Comparison of ENCODE assay signal across 8 cellular contexts in genomic region chr16:29806096-29806579, GRCh38. TPM values are rescaled to one million over a fixed set of nuclear protein-coding genes. Genes with fewer than 3 reads are reported as not detected.
A peak's percentile ranks its signal among the peaks of the same experiment; 100 is the strongest.
DNase-seq lines count a peak whose midpoint lies in the region; ATAC-seq and TF ChIP-seq lines count a peak whose summit lies in the region.

Gene MAZ (plus strand): TSS chr16:29806529. CDS start chr16:29806702, 173 bp downstream.

- peak within 1 kb of the TSS; percentile 72 for H3K4me3 ChIP-seq in MG63

- peaks cover 61% of the 10 kb centered on the region for H3K36me3 ChIP-seq in MG63

- ATAC-seq in activated CD8-positive, alpha-beta T cell treated with anti-CD3 and anti-CD28 coated beads for 36 hours, result peak; percentile 1
- peak; percentile 7 for ATAC-seq in esophagus mucosa
- peak; percentile 3 to 18 (median 8) for ATAC-seq in natural killer cell
- ATAC-seq in HG03025 (IDR thresholded peaks at IDR 0.05; ENCODE audit: low FRiP score, unreplicated experiment), result no peak
- no peak for ATAC-seq in HG03442 (IDR thresholded peaks at IDR 0.05; ENCODE audit: unreplicated experiment)

- H3K4me3 Mint-ChIP-seq in activated CD8-positive, alpha-beta T cell treated with anti-CD3 and anti-CD28 coated beads for 36 hours, result peak within 1 kb of the TSS; percentile 90
- H3K4me3 Mint-ChIP-seq in natural killer cell, result peak within 1 kb of the TSS; percentile 100

- CTCF ChIA-PET in activated CD8-positive, alpha-beta T cell treated with anti-CD3 and anti-CD28 coated beads for 36 hours (lab: Charles Lee), result interaction anchor here (3.0 kb wide), 1 partner anchor 42 kb away, joined by 27 read pairs; no protein-coding TSS in a partner anchor

- DNase-seq in NCI-H2029 (lab: John Stamatoyannopoulos, UW) (peak; percentile 90), NCI-H2029 treated with DMSO at 0.1 percent for 48 hours (lab: John Stamatoyannopoulos, UW) (no peak), MG63 (peak; percentile 97), natural killer cell (peak; percentile 58)
- DNase-seq in activated CD8-positive, alpha-beta T cell treated with anti-CD3 and anti-CD28 coated beads for 36 hours, result no peak

- H3K4me1 Mint-ChIP-seq in activated CD8-positive, alpha-beta T cell treated with anti-CD3 and anti-CD28 coated beads for 36 hours (ENCODE audit: low read depth), result peaks cover 33% of the 10 kb centered on the region
- H3K4me1 Mint-ChIP-seq in natural killer cell, result peaks cover 38 to 53% of the 10 kb centered on the region in 2 donors

- H3K27ac Mint-ChIP-seq in activated CD8-positive, alpha-beta T cell treated with anti-CD3 and anti-CD28 coated beads for 36 hours, result peak within 1 kb of the TSS; percentile 96
- peak within 1 kb of the TSS; percentile 98 to 99 for H3K27ac Mint-ChIP-seq in natural killer cell

- no peaks in the 10 kb centered on the region for H3K9me3 Mint-ChIP-seq in activated CD8-positive, alpha-beta T cell treated with anti-CD3 and anti-CD28 coated beads for 36 hours
- H3K9me3 Mint-ChIP-seq in natural killer cell, result no peaks in the 10 kb centered on the region

- intact Hi-C loops in activated CD8-positive, alpha-beta T cell treated with anti-CD3 and anti-CD28 coated beads for 36 hours (cut with micrococcal nuclease), result no loop called here
- intact Hi-C loops in natural killer cell (cut with micrococcal nuclease), result loop anchor here (5.0 kb wide), 3 partner anchors 166 to 566 kb away; partner anchors contain the start of genes MYL11, TAOK2 and TBC1D10B

- POLR2A ChIA-PET in activated CD8-positive, alpha-beta T cell treated with anti-CD3 and anti-CD28 coated beads for 36 hours (lab: Charles Lee), result interaction anchor here (0.6 to 9.5 kb wide), 8 partner anchors 14 to 1252 kb away, joined by 3 to 167 read pairs (median 12); partner anchors contain the start of genes HIRIP3, INO80E, KIF22 and MVP

- H3K36me3 Mint-ChIP-seq in activated CD8-positive, alpha-beta T cell treated with anti-CD3 and anti-CD28 coated beads for 36 hours (ENCODE audit: low read depth), result peaks cover 70% of the 10 kb centered on the region
- H3K36me3 Mint-ChIP-seq in natural killer cell, result no peaks in the 10 kb centered on the region

- no peaks in the 10 kb centered on the region for H3K27me3 ChIP-seq in MG63

- no peak for TF ChIP-seq CTCF in activated CD8-positive, alpha-beta T cell treated with anti-CD3 and anti-CD28 coated beads for 36 hours (IDR thresholded peaks at IDR 0.05)
- no peak for TF ChIP-seq CTCF in natural killer cell (IDR thresholded peaks at IDR 0.05)

- H3K9me3 ChIP-seq in MG63, result no peaks in the 10 kb centered on the region

- H3K27me3 Mint-ChIP-seq in activated CD8-positive, alpha-beta T cell treated with anti-CD3 and anti-CD28 coated beads for 36 hours, result no peaks in the 10 kb centered on the region
- no peaks in the 10 kb centered on the region for H3K27me3 Mint-ChIP-seq in natural killer cell (ENCODE audit: low read depth in 2 of 2)

RNA-seq across cellular contexts. Expression of gene MAZ, which starts in this region (rescaled TPM):
- total RNA-seq in MG63 (2014; rRNA removed; shearing (Covaris generic); ENCODE audit: low replicate concordance), result 331 and 420 TPM in 2 replicates
- total RNA-seq in activated CD8-positive, alpha-beta T cell treated with anti-CD3 and anti-CD28 coated beads for 36 hours, result 100 to 1,000 TPM; 380 to 382 TPM
- total RNA-seq in esophagus mucosa, result 169 TPM
- total RNA-seq in natural killer cell, result 100 to 1,000 TPM; 234 to 265 (median 252) TPM

Comparison
In these comparisons a context has a peak if more than half of its experiments do, and no peak if none do; other contexts are left out.
1. DNase-seq: peak in NCI-H2029 (single experiment), MG63 (single experiment) and natural killer cell (single experiment); none in NCI-H2029 treated with DMSO at 0.1 percent for 48 hours (single experiment) and activated CD8-positive, alpha-beta T cell treated with anti-CD3 and anti-CD28 coated beads for 36 hours (single experiment).
2. ATAC-seq: peak in activated CD8-positive, alpha-beta T cell treated with anti-CD3 and anti-CD28 coated beads for 36 hours (single experiment), esophagus mucosa (single experiment) and natural killer cell (3 of 3); none in HG03025 (single experiment) and HG03442 (single experiment).